Comparison of ENCODE assay signal across 29 cellular contexts in the genomic region with DNA sequence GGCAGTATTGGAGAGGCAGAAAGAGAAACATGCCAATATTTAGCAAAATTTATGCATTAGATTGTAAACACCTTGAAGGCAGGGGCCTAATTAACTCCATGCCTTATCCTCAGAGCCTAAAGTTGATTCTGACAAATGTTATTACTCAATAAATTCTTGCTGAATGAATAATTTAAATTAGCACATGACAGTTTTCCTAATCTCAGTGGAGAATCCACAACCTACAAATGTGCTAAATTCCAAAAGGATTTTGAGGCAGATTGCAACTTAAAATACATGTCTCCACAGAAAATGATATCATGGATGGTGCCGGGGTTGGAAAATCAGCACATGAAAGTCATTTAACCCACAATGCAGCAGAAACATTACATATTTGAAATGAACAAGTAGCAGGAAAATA. TPM values are rescaled to one million over a fixed set of nuclear protein-coding genes. Genes with fewer than 3 reads are reported as not detected.
"Had no signal": no experiment of that assay in that cellular context is flagged by ENCODE, and none has a peak within 500 bp of the region (broad histone marks: within the 10 kb centered on the region; RNA-seq: fewer than 3 reads in every experiment).

No MANE protein-coding gene starts in this region.

- DNase-seq: IMR-90, Kasumi-1, MV-4-11, NCI-H1048, NCI-H1105 treated with DMSO at 0.1 percent for 48 hours, NCI-H1417 treated with DMSO at 0.1 percent for 48 hours, NCI-H146, NCI-H1694 treated with DMSO at 0.1 percent for 48 hours, NCI-H1930, NCI-H2081, NCI-H2107, NCI-H2227 treated with DMSO at 0.1 percent for 48 hours, NCI-H446, NCI-H510A, NCI-H524 treated with DMSO at 0.1 percent for 48 hours, NCI-H69, NCI-H774, PC-3, Right ventricle myocardium superior, SIG-M5 had no signal

- H3K4me1 ChIP-seq: SJSA1 had no signal

- ATAC-seq: HepG2, Panc1, PC-3 had no signal

- H3K9ac ChIP-seq: KMS-11 had no signal

- H3K27ac ChIP-seq: KMS-11, SJSA1, SK-N-MC had no signal

- H3K36me3 ChIP-seq: SJSA1 had no signal

- H3K27me3 ChIP-seq: SJSA1 had no signal

- H3K4me3 ChIP-seq: SJSA1, SK-N-MC had no signal

- H3K4me2 ChIP-seq: KMS-11 had no signal

- H3K9me3 ChIP-seq: SJSA1 had no signal

RNA-seq across cellular contexts. Expression of gene NANOGP8, which starts 41.1 kb away (rescaled TPM):
- total RNA-seq: HT1080, IMR-90, M059J, OCI-LY7, PC-3, Right ventricle myocardium superior, RPMI7951, SJSA1 had no signal
- polyA plus RNA-seq: HepG2, IMR-90 had no signal
